In the genomic region with DNA sequence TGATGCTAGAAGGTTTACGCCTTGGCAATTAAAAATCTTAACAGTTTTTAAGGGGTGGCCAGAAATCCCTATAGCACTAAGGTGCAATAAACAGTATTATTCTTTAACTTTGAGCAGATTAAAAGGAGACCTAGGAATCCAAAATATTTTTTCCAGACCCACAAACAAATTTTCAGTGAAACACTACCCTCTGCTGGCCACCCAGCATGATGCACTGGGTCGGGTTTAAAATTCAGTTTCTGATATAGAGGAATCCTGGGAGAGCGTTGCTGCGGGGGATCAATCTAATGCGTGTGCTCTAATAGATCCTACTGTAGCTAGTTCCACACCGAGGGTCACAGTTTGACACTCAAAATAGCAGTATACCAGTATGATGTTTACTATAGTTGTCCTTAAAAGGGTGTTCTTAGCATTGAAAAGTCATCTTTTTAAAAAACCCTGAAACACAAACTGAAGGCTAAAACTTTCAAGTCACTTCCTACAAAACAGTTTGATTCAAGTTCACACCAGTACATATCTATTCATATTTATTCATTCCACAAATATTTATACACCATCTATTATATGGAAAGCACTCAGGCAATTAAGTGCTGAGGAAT, we compare ENCODE assay signal across 8 cellular contexts.
DNase-seq lines count a peak whose midpoint lies in the region; ATAC-seq and TF ChIP-seq lines count a peak whose summit lies in the region.

No MANE protein-coding gene starts in this region.

- H3K27ac ChIP-seq in parathyroid adenoma = no peak overlapping the region

- TF ChIP-seq CTCF in parathyroid adenoma (IDR thresholded peaks at IDR 0.05) = peak; percentile 82

- peak in 5 of 6 experiments; percentile 4 to 38 (median 16) for DNase-seq in stimulated activated naive CD4-positive, alpha-beta T cell (lab: John Stamatoyannopoulos, UW)
- DNase-seq in stimulated activated naive CD4-positive, alpha-beta T cell treated with Interleukin-2 at 50 U/mL for 16 hours (lab: John Stamatoyannopoulos, UW) = no peak
- DNase-seq in NT2/D1 (ENCODE audit: low read depth, low spot score) = peak; percentile 22
- peak; percentile 25 for DNase-seq in activated naive CD4-positive, alpha-beta T cell treated with Interleukin-2 at 50 U/mL for 16 hours
- peak; percentile 38 for DNase-seq in globus pallidus (ENCODE audit: low spot score)

- H3K27me3 ChIP-seq in NT2/D1 (ENCODE audit: insufficient read depth, insufficient read length) (no peaks in the 10 kb centered on the region), parathyroid adenoma (ENCODE audit: control insufficient read depth, insufficient read depth, low read length) (no peaks in the 10 kb centered on the region)

- H3K4me1 ChIP-seq in NT2/D1 (ENCODE audit: insufficient read depth, insufficient read length) = no peaks in the 10 kb centered on the region
- peaks cover 6% of the 10 kb centered on the region for H3K4me1 ChIP-seq in parathyroid adenoma

- H3K4me2 ChIP-seq in parathyroid adenoma (ENCODE audit: low read length) = no peak overlapping the region

- no peaks in the 10 kb centered on the region for H3K79me2 ChIP-seq in parathyroid adenoma

- no peak overlapping the region for H3K9ac ChIP-seq in NT2/D1 (ENCODE audit: insufficient read length, low read depth)
- no peak overlapping the region for H3K9ac ChIP-seq in parathyroid adenoma

- no peaks in the 10 kb centered on the region for H3K9me3 ChIP-seq in NT2/D1 (ENCODE audit: insufficient read depth, low read length)
- no peaks in the 10 kb centered on the region for H3K9me3 ChIP-seq in parathyroid adenoma (ENCODE audit: control insufficient read depth, low read length)

- no peak overlapping the region for H2AFZ ChIP-seq in parathyroid adenoma

- no peak overlapping the region for H3K4me3 ChIP-seq in NT2/D1 (ENCODE audit: insufficient read length, low read depth)
- no peak overlapping the region for H3K4me3 ChIP-seq in parathyroid adenoma (ENCODE audit: low read depth, low read length)

- ATAC-seq in HG03135 (IDR thresholded peaks at IDR 0.05; ENCODE audit: unreplicated experiment) = peak; percentile 45
- no peak for ATAC-seq in GM19324 (IDR thresholded peaks at IDR 0.05; ENCODE audit: low FRiP score, unreplicated experiment)

- H3K36me3 ChIP-seq in NT2/D1 (ENCODE audit: insufficient read depth, insufficient read length, low read length) (peaks cover 35% of the 10 kb centered on the region), parathyroid adenoma (ENCODE audit: control insufficient read depth, insufficient read depth, low read length) (no peaks in the 10 kb centered on the region)
